8 cellular contexts compared by ENCODE assay signal in genomic region chr17:68398731-68399637, GRCh38. TPM values are rescaled to one million over a fixed set of nuclear protein-coding genes. Genes with fewer than 3 reads are reported as not detected.
A peak's percentile ranks its signal among the peaks of the same experiment; 100 is the strongest.
DNase-seq lines count a peak whose midpoint lies in the region; ATAC-seq and TF ChIP-seq lines count a peak whose summit lies in the region.

No MANE protein-coding gene starts in this region.

- no peaks in the 10 kb centered on the region for H3K27me3 Mint-ChIP-seq in CD4-positive, alpha-beta memory T cell

- intact Hi-C loops in CD4-positive, alpha-beta memory T cell (cut with micrococcal nuclease): loop anchor here (1.0 to 5.0 kb wide), 4 partner anchors 38 to 136 kb away; no protein-coding TSS in a partner anchor
- intact Hi-C loops in prostate gland (cut with DNase I): loop anchor here (5.0 to 10.0 kb wide), 2 partner anchors 47 to 134 kb away; no protein-coding TSS in a partner anchor

- CTCF ChIA-PET in CD4-positive, alpha-beta memory T cell (lab: Charles Lee; ENCODE audit: partially characterized antibody): interaction anchor here (0.7 to 4.0 kb wide), 26 partner anchors 8 to 227 kb away, joined by 3 to 60 read pairs (median 6); partner anchors contain the start of genes ARSG and SLC16A6

- DNase-seq in CD4-positive, alpha-beta memory T cell: no peak
- peak; percentile 39 for DNase-seq in NCI-H526 treated with DMSO at 0.1 percent for 48 hours (lab: John Stamatoyannopoulos, UW)
- peak; percentile 58 for DNase-seq in activated T-cell treated with anti-CD3 and anti-CD28 coated beads, Interleukin-2, amount 50 U/mL, for 48 hours
- DNase-seq in glomerular visceral epithelial cell (ENCODE audit: extremely low spot score): peak; percentile 71
- peak; percentile 59 for DNase-seq in prostate gland (ENCODE audit: low spot score)
- DNase-seq in NCI-H1105 treated with DMSO at 0.1 percent for 48 hours (lab: John Stamatoyannopoulos, UW): no peak

- H3K4me1 Mint-ChIP-seq in CD4-positive, alpha-beta memory T cell: peaks cover 27 to 44% (median 34%) of the 10 kb centered on the region in 4 donors

- H3K9me3 ChIP-seq in CD4-positive, alpha-beta memory T cell (ENCODE audit: control insufficient read depth in 1 of 2, low read length in 2 of 2): peaks cover 0 to 10% of the 10 kb centered on the region in 2 donors
- H3K9me3 ChIP-seq in prostate gland: no peaks in the 10 kb centered on the region

- peak overlapping the region in 5 of 7 donors; percentile 46 to 79 (median 60) for H3K27ac Mint-ChIP-seq in CD4-positive, alpha-beta memory T cell

- H3K4me3 Mint-ChIP-seq in CD4-positive, alpha-beta memory T cell: peak overlapping the region in 5 of 8 donors; percentile 5 to 61 (median 40)

- no peaks in the 10 kb centered on the region for H3K27me3 ChIP-seq in CD4-positive, alpha-beta memory T cell (ENCODE audit: insufficient read depth, low read length)
- H3K27me3 ChIP-seq in prostate gland (replicated peaks; ENCODE audit: insufficient read depth): no peaks in the 10 kb centered on the region

- TF ChIP-seq CTCF in prostate gland (IDR thresholded peaks at IDR 0.05): peak; percentile 63 to 84 (median 78)

- POLR2A ChIA-PET in CD4-positive, alpha-beta memory T cell (lab: Charles Lee; ENCODE audit: partially characterized antibody): interaction anchor here (0.6 to 1.8 kb wide), 11 partner anchors 13 to 474 kb away, joined by 3 to 26 read pairs (median 3); partner anchors contain the start of genes ARSG and SLC16A6

- no peaks in the 10 kb centered on the region for H3K36me3 ChIP-seq in CD4-positive, alpha-beta memory T cell (ENCODE audit: insufficient read depth, low read length)
- no peaks in the 10 kb centered on the region for H3K36me3 ChIP-seq in prostate gland

- H3K4me3 ChIP-seq in CD4-positive, alpha-beta memory T cell (ENCODE audit: low read length in 2 of 2): no peak overlapping the region
- no peak overlapping the region for H3K4me3 ChIP-seq in prostate gland

- H3K27ac ChIP-seq in CD4-positive, alpha-beta memory T cell (ENCODE audit: low read depth, low read length): no peak overlapping the region
- H3K27ac ChIP-seq in prostate gland: no peak overlapping the region

- peaks cover 8 to 23% of the 10 kb centered on the region in 2 donors for H3K36me3 Mint-ChIP-seq in CD4-positive, alpha-beta memory T cell

- no peak for TF ChIP-seq POLR2A in prostate gland (IDR thresholded peaks at IDR 0.05)

- peaks cover 38% of the 10 kb centered on the region for H3K4me1 ChIP-seq in CD4-positive, alpha-beta memory T cell (ENCODE audit: insufficient read depth, low read length)
- no peaks in the 10 kb centered on the region for H3K4me1 ChIP-seq in prostate gland (replicated peaks)

- ATAC-seq in GM18868 (IDR thresholded peaks at IDR 0.05; ENCODE audit: unreplicated experiment): peak; percentile 81
- ATAC-seq in HG03135 (IDR thresholded peaks at IDR 0.05; ENCODE audit: unreplicated experiment): peak; percentile 83

- 24% methylated on average over 11 of the region's 11 CpGs for WGBS in prostate gland

- H3K9me3 Mint-ChIP-seq in CD4-positive, alpha-beta memory T cell: peaks cover 0 to 15% (median 7%) of the 10 kb centered on the region in 8 donors

RNA-seq across cellular contexts. Expression of gene WIPI1, which starts 58.3 kb away (rescaled TPM):
- total RNA-seq in CD4-positive, alpha-beta memory T cell: 10 to 100 TPM; 11.9 to 12.3 TPM
- 1 to 10 TPM; 4.4 to 7.9 TPM for polyA plus RNA-seq in CD4-positive, alpha-beta memory T cell
- 10 to 100 TPM; 24.2 to 37.7 TPM for total RNA-seq in prostate gland

Comparison
In these comparisons a context has a peak if more than half of its experiments do, and no peak if none do; other contexts are left out.
1. DNase-seq: peak in NCI-H526 treated with DMSO at 0.1 percent for 48 hours (single experiment), activated T-cell treated with anti-CD3 and anti-CD28 coated beads, Interleukin-2, amount 50 U/mL, for 48 hours (2 of 2), glomerular visceral epithelial cell (single experiment) and prostate gland (single experiment); none in CD4-positive, alpha-beta memory T cell (0 of 5) and NCI-H1105 treated with DMSO at 0.1 percent for 48 hours (single experiment).